ENCODE assay signal across 9 cellular contexts in genomic region chr9:91197232-91198181, GRCh38.
A peak's percentile ranks its signal among the peaks of the same experiment; 100 is the strongest.
DNase-seq lines count a peak whose midpoint lies in the region; ATAC-seq and TF ChIP-seq lines count a peak whose summit lies in the region.
"Had no signal": no experiment of that assay in that cellular context is flagged by ENCODE, and none has a peak within 500 bp of the region (broad histone marks: within the 10 kb centered on the region; RNA-seq: fewer than 3 reads in every experiment).

No MANE protein-coding gene starts in this region.

- peaks cover 65% of the 10 kb centered on the region for H3K4me1 Mint-ChIP-seq in stimulated activated naive CD8-positive, alpha-beta T cell treated with anti-CD3 and anti-CD28 coated beads, Interleukin-15, amount 100 ng/mL, for 72 hours
- H3K4me1 Mint-ChIP-seq in activated CD4-positive, alpha-beta memory T cell treated with anti-CD3 and anti-CD28 coated beads, Interleukin-2, amount 10 ng/mL, durations not matched to agents 7 days and 5 days: peaks cover 55% of the 10 kb centered on the region

- H2BK5ac ChIP-seq in mesenchymal stem cell (ENCODE audit: low read depth, low read length, poor library complexity, severe bottlenecking): no peak overlapping the region

- 0 out of 22 replicates have a peak, but pooled peaks cover 0 to 3% (median 0%) of the 10 kb centered on the region in 11 experiments for H3K36me3 ChIP-seq in BLaER1 treated with 17β-estradiol and CSF1 and Interleukin-3, amounts not matched to agents 10 nM and 100 nM
- H3K36me3 ChIP-seq in mesenchymal stem cell (ENCODE audit: control insufficient read depth in 1 of 2, insufficient read depth in 2 of 2, low read depth in 1 of 2, low read length in 2 of 2): no peaks in the 10 kb centered on the region
- no peaks in the 10 kb centered on the region for H3K36me3 ChIP-seq in aorta (ENCODE audit: control insufficient read depth in 1 of 2, insufficient read depth in 2 of 2, low read length in 1 of 2)

- H3K9me3 Mint-ChIP-seq in stimulated activated naive CD8-positive, alpha-beta T cell treated with anti-CD3 and anti-CD28 coated beads, Interleukin-15, amount 100 ng/mL, for 72 hours: peaks cover 29 to 33% of the 10 kb centered on the region in 2 donors
- H3K9me3 Mint-ChIP-seq in activated CD4-positive, alpha-beta memory T cell treated with anti-CD3 and anti-CD28 coated beads, Interleukin-2, amount 10 ng/mL, durations not matched to agents 7 days and 5 days: peaks cover 28% of the 10 kb centered on the region

- H3K4ac ChIP-seq in mesenchymal stem cell (ENCODE audit: low read depth in 1 of 2, low read length in 2 of 2): no peak overlapping the region

- no peak overlapping the region for H3K9ac ChIP-seq in BLaER1 treated with 17β-estradiol and CSF1 and Interleukin-3, amounts not matched to agents 10 nM and 100 nM
- H3K9ac ChIP-seq in mesenchymal stem cell (ENCODE audit: low read length): peak overlapping the region; percentile 67

- H2BK120ac ChIP-seq in mesenchymal stem cell (ENCODE audit: low read depth, low read length): no peak overlapping the region

- peak overlapping the region in 1 of 2 donors; percentile 4 for H3K27ac Mint-ChIP-seq in stimulated activated naive CD8-positive, alpha-beta T cell treated with anti-CD3 and anti-CD28 coated beads, Interleukin-15, amount 100 ng/mL, for 72 hours
- no peak overlapping the region for H3K27ac Mint-ChIP-seq in activated CD4-positive, alpha-beta memory T cell treated with anti-CD3 and anti-CD28 coated beads, Interleukin-2, amount 10 ng/mL, durations not matched to agents 7 days and 5 days

- TF ChIP-seq CTCF in NB4 (IDR thresholded peaks at IDR 0.05; ENCODE audit: low read depth, low read length): no peak

- H2BK15ac ChIP-seq in mesenchymal stem cell (ENCODE audit: low read depth, poor library complexity, severe bottlenecking): no peak overlapping the region

- peaks cover 20 to 45% (median 33%) of the 10 kb centered on the region in 11 experiments for H3K9me3 ChIP-seq in BLaER1 treated with 17β-estradiol and CSF1 and Interleukin-3, amounts not matched to agents 10 nM and 100 nM (replicated peaks in 1 of 11)
- H3K9me3 ChIP-seq in mesenchymal stem cell (ENCODE audit: control insufficient read depth, low read length) (peaks cover 14% of the 10 kb centered on the region), aorta (ENCODE audit: control insufficient read depth, low read length) (no peaks in the 10 kb centered on the region)

- H2BK12ac ChIP-seq in mesenchymal stem cell (ENCODE audit: low read length in 2 of 2): no peak overlapping the region

- H2AK5ac ChIP-seq in mesenchymal stem cell (ENCODE audit: low read length, severe bottlenecking): no peak overlapping the region

- H3K4me3 ChIP-seq in BLaER1 treated with 17β-estradiol and CSF1 and Interleukin-3, amounts not matched to agents 10 nM and 100 nM: no peak overlapping the region
- H3K4me3 ChIP-seq in NB4 (ENCODE audit: low read depth, low read length): no peak overlapping the region
- H3K4me3 ChIP-seq in mesenchymal stem cell (ENCODE audit: insufficient read depth in 1 of 2, low read depth in 1 of 2, low read length in 2 of 2): no peak overlapping the region
- no peak overlapping the region for H3K4me3 ChIP-seq in aorta (ENCODE audit: low read length in 2 of 2)

- H3K27me3 Mint-ChIP-seq in stimulated activated naive CD8-positive, alpha-beta T cell treated with anti-CD3 and anti-CD28 coated beads, Interleukin-15, amount 100 ng/mL, for 72 hours: no peaks in the 10 kb centered on the region
- H3K27me3 Mint-ChIP-seq in activated CD4-positive, alpha-beta memory T cell treated with anti-CD3 and anti-CD28 coated beads, Interleukin-2, amount 10 ng/mL, durations not matched to agents 7 days and 5 days: no peaks in the 10 kb centered on the region
- H3K27me3 Mint-ChIP-seq: activated naive CD8-positive, alpha-beta T cell had no signal

- no peaks in the 10 kb centered on the region for H3K79me1 ChIP-seq in mesenchymal stem cell (replicated peaks; ENCODE audit: low read length, poor library complexity, severe bottlenecking)

- no peak overlapping the region for H2AFZ ChIP-seq in mesenchymal stem cell (ENCODE audit: low read depth, low read length)

- intact Hi-C loops in aorta (cut with DNase I): loop anchor here in 1 of 2 donors (10.0 kb wide), 2 partner anchors 283 to 1193 kb away; no protein-coding TSS in a partner anchor

- H3K4me3 Mint-ChIP-seq in stimulated activated naive CD8-positive, alpha-beta T cell treated with anti-CD3 and anti-CD28 coated beads, Interleukin-15, amount 100 ng/mL, for 72 hours: no peak overlapping the region
- H3K4me3 Mint-ChIP-seq in activated CD4-positive, alpha-beta memory T cell treated with anti-CD3 and anti-CD28 coated beads, Interleukin-2, amount 10 ng/mL, durations not matched to agents 7 days and 5 days: no peak overlapping the region
- H3K4me3 Mint-ChIP-seq: activated naive CD8-positive, alpha-beta T cell had no signal

- WGBS in mesenchymal stem cell: under 1% methylated on average over 7 of the region's 13 CpGs
- WGBS in aorta, 2 donors: 80% methylated on average over 13 of the region's 13 CpGs

- peak overlapping the region in 6 of 11 experiments; percentile 4 to 42 (median 6); a peak in 6 of 22 replicates for H3K4me2 ChIP-seq in BLaER1 treated with 17β-estradiol and CSF1 and Interleukin-3, amounts not matched to agents 10 nM and 100 nM
- H3K4me2 ChIP-seq in mesenchymal stem cell (ENCODE audit: low read length, poor library complexity, severe bottlenecking): no peak overlapping the region

- H3K27me3 ChIP-seq in BLaER1 treated with 17β-estradiol and CSF1 and Interleukin-3, amounts not matched to agents 10 nM and 100 nM: no peaks in the 10 kb centered on the region
- H3K27me3 ChIP-seq in mesenchymal stem cell (ENCODE audit: control insufficient read depth in 1 of 2, insufficient read depth in 1 of 2, low read length in 2 of 2): no peaks in the 10 kb centered on the region
- no peaks in the 10 kb centered on the region for H3K27me3 ChIP-seq in aorta (ENCODE audit: control insufficient read depth in 1 of 2, insufficient read depth in 2 of 2, low read length in 1 of 2)

- no peak overlapping the region for H3K18ac ChIP-seq in mesenchymal stem cell (ENCODE audit: low read depth in 1 of 2, low read length in 2 of 2)

- H3K4me1 ChIP-seq in BLaER1 treated with 17β-estradiol and CSF1 and Interleukin-3, amounts not matched to agents 10 nM and 100 nM: peaks cover 29 to 69% (median 34%) of the 10 kb centered on the region in 10 experiments
- H3K4me1 ChIP-seq in mesenchymal stem cell (ENCODE audit: control insufficient read depth, insufficient read depth, low read depth, low read length): peaks cover 18% of the 10 kb centered on the region
- no peaks in the 10 kb centered on the region for H3K4me1 ChIP-seq in aorta (ENCODE audit: control insufficient read depth in 1 of 2, insufficient read depth in 2 of 2, low read length in 2 of 2)

- CTCF ChIA-PET in activated CD4-positive, alpha-beta memory T cell treated with anti-CD3 and anti-CD28 coated beads, Interleukin-2, amount 10 ng/mL, durations not matched to agents 7 days and 5 days (lab: Charles Lee): interaction anchor here (0.6 to 1.7 kb wide), 2 partner anchors 160 to 214 kb away, joined by 4 to 6 read pairs; no protein-coding TSS in a partner anchor

- POLR2A ChIA-PET in activated CD4-positive, alpha-beta memory T cell treated with anti-CD3 and anti-CD28 coated beads, Interleukin-2, amount 10 ng/mL, durations not matched to agents 7 days and 5 days (lab: Charles Lee): interaction anchor here (0.9 to 6.7 kb wide), 4 partner anchors 11 to 226 kb away, joined by 3 to 167 read pairs (median 16); partner anchors contain the start of gene NFIL3

- no peak overlapping the region for H3K14ac ChIP-seq in mesenchymal stem cell (ENCODE audit: low read length in 2 of 2)

- DNase-seq in NB4 (ENCODE audit: low read depth) (peak; percentile 90), dedifferentiated amniotic fluid mesenchymal stem cell (ENCODE audit: extremely low spot score) (peak; percentile 66), mesenchymal stem cell (peak; percentile 96), aorta (peak in 1 of 2 donors; percentile 83)
- DNase-seq in activated T-cell treated with anti-CD3 and anti-CD28 coated beads, Interleukin-2, amount 50 U/mL, for 48 hours: no peak
- no peak for DNase-seq in stimulated activated naive CD8-positive, alpha-beta T cell treated with anti-CD3 and anti-CD28 coated beads, Interleukin-15, amount 100 ng/mL, for 72 hours
- no peak for DNase-seq in activated CD4-positive, alpha-beta memory T cell treated with anti-CD3 and anti-CD28 coated beads, Interleukin-2, amount 10 ng/mL, durations not matched to agents 7 days and 5 days

- no peak for TF ChIP-seq POLR2A in NB4 (IDR thresholded peaks at IDR 0.05; ENCODE audit: extremely low read depth, insufficient read length)

- H4K8ac ChIP-seq in mesenchymal stem cell (ENCODE audit: low read length): no peak overlapping the region

- peaks cover 46% of the 10 kb centered on the region for H3K36me3 Mint-ChIP-seq in activated CD4-positive, alpha-beta memory T cell treated with anti-CD3 and anti-CD28 coated beads, Interleukin-2, amount 10 ng/mL, durations not matched to agents 7 days and 5 days (ENCODE audit: low read depth)

- no peak overlapping the region for H3K23ac ChIP-seq in mesenchymal stem cell (ENCODE audit: low read length in 2 of 2)

- peak; percentile 77 for ATAC-seq in aorta (ENCODE audit: low FRiP score)
- ATAC-seq in stimulated activated naive CD8-positive, alpha-beta T cell treated with anti-CD3 and anti-CD28 coated beads, Interleukin-15, amount 100 ng/mL, for 72 hours: no peak

- no peaks in the 10 kb centered on the region for H4K20me1 ChIP-seq in BLaER1 treated with 17β-estradiol and CSF1 and Interleukin-3, amounts not matched to agents 10 nM and 100 nM

- H3K27ac ChIP-seq in BLaER1 treated with 17β-estradiol and CSF1 and Interleukin-3, amounts not matched to agents 10 nM and 100 nM: peak overlapping the region in 4 of 11 experiments; percentile 11 to 99 (median 60); a peak in 2 of 22 replicates
- peak overlapping the region; percentile 82 for H3K27ac ChIP-seq in mesenchymal stem cell (ENCODE audit: low read length, poor library complexity, severe bottlenecking)
- H3K27ac ChIP-seq in aorta (ENCODE audit: low read depth in 1 of 2, low read length in 2 of 2): no peak overlapping the region

- H4K91ac ChIP-seq in mesenchymal stem cell (ENCODE audit: low read length): no peak overlapping the region

Comparison
In these comparisons a context has a peak if more than half of its experiments do, and no peak if none do; other contexts are left out.
1. DNase-seq: peak in NB4 (single experiment), dedifferentiated amniotic fluid mesenchymal stem cell (single experiment) and mesenchymal stem cell (single experiment); none in activated T-cell treated with anti-CD3 and anti-CD28 coated beads, Interleukin-2, amount 50 U/mL, for 48 hours (0 of 2), stimulated activated naive CD8-positive, alpha-beta T cell treated with anti-CD3 and anti-CD28 coated beads, Interleukin-15, amount 100 ng/mL, for 72 hours (0 of 2) and activated CD4-positive, alpha-beta memory T cell treated with anti-CD3 and anti-CD28 coated beads, Interleukin-2, amount 10 ng/mL, durations not matched to agents 7 days and 5 days (single experiment).